In genomic region chr6:42043787-42044475, GRCh38 we compare ENCODE assay signal across 8 cellular contexts. TPM values are rescaled to one million over a fixed set of nuclear protein-coding genes. Genes with fewer than 3 reads are reported as not detected.
A peak's percentile ranks its signal among the peaks of the same experiment; 100 is the strongest.
DNase-seq lines count a peak whose midpoint lies in the region; ATAC-seq and TF ChIP-seq lines count a peak whose summit lies in the region.

No MANE protein-coding gene starts in this region.

- H3K36me3 Mint-ChIP-seq in HFFc6 (ENCODE audit: low read depth): no peaks in the 10 kb centered on the region
- H3K36me3 Mint-ChIP-seq in T-helper 1 cell treated with Interleukin-12 subunit alpha and Interleukin-12 subunit beta and Interleukin-4 antibody, amounts not matched to agents 30 μg/mL and 1 μg/mL, for 36 hours (ENCODE audit: low read depth): peaks cover 15% of the 10 kb centered on the region

- H3K27ac Mint-ChIP-seq in HFFc6: no peak overlapping the region
- H3K27ac Mint-ChIP-seq in T-helper 1 cell treated with Interleukin-12 subunit alpha and Interleukin-12 subunit beta and Interleukin-4 antibody, amounts not matched to agents 30 μg/mL and 1 μg/mL, for 36 hours: peak overlapping the region; percentile 77

- no peaks in the 10 kb centered on the region for H3K9me3 Mint-ChIP-seq in HFFc6
- H3K9me3 Mint-ChIP-seq in T-helper 1 cell treated with Interleukin-12 subunit alpha and Interleukin-12 subunit beta and Interleukin-4 antibody, amounts not matched to agents 30 μg/mL and 1 μg/mL, for 36 hours: no peaks in the 10 kb centered on the region

- H3K27me3 ChIP-seq in adrenal gland (no peaks in the 10 kb centered on the region), rectal smooth muscle tissue (ENCODE audit: control insufficient read depth, insufficient read depth, low read length) (no peaks in the 10 kb centered on the region)

- DNase-seq in DMS79 treated with DMSO at 0.1 percent for 48 hours (lab: John Stamatoyannopoulos, UW) (peak; percentile 90), HFFc6 (peak; percentile 68), NCI-H146 treated with DMSO at 0.1 percent for 48 hours (lab: John Stamatoyannopoulos, UW; ENCODE audit: unreplicated experiment) (peak; percentile 90), adrenal gland (peak; percentile 87 to 95 (median 90)), left ventricle myocardium superior (peak; percentile 89)

- peaks cover 30 to 58% of the 10 kb centered on the region in 2 donors for H3K4me1 ChIP-seq in adrenal gland (replicated peaks in 1 of 2)
- H3K4me1 ChIP-seq in rectal smooth muscle tissue (ENCODE audit: control insufficient read depth, insufficient read depth, low read length): peaks cover 45% of the 10 kb centered on the region

- peaks cover 8% of the 10 kb centered on the region for H3K27me3 Mint-ChIP-seq in HFFc6 (ENCODE audit: insufficient read depth)
- no peaks in the 10 kb centered on the region for H3K27me3 Mint-ChIP-seq in T-helper 1 cell treated with Interleukin-12 subunit alpha and Interleukin-12 subunit beta and Interleukin-4 antibody, amounts not matched to agents 30 μg/mL and 1 μg/mL, for 36 hours (ENCODE audit: low read depth)

- WGBS in adrenal gland, 4 donors: 25 to 31% (median 27%) methylated on average over 20 to 21 of the region's 21 CpGs

- no peak for TF ChIP-seq POLR2A in adrenal gland (IDR thresholded peaks at IDR 0.05)

- H3K9ac ChIP-seq in rectal smooth muscle tissue (ENCODE audit: low read length): no peak overlapping the region

- no peaks in the 10 kb centered on the region for H3K9me3 ChIP-seq in adrenal gland (replicated peaks in 1 of 3)

- H3K4me3 ChIP-seq in adrenal gland (peak overlapping the region in 1 of 4 donors; percentile 35), rectal smooth muscle tissue (ENCODE audit: low read length) (peak overlapping the region; percentile 17)

- H3K36me3 ChIP-seq in adrenal gland (replicated peaks in 1 of 2) (no peaks in the 10 kb centered on the region), rectal smooth muscle tissue (ENCODE audit: control insufficient read depth, insufficient read depth, low read length) (no peaks in the 10 kb centered on the region)

- intact Hi-C loops in adrenal gland (cut with DNase I): loop anchor here (5.0 kb wide), 4 partner anchors 107 to 262 kb away; partner anchors contain the start of gene PRICKLE4 (in 2 of the 2)
- intact Hi-C loops in left ventricle myocardium superior (cut with micrococcal nuclease): loop anchor here (10.0 kb wide), 1 partner anchor 259 kb away; the partner anchor contains the start of genes PRICKLE4 and TOMM6

- ATAC-seq in left ventricle myocardium superior (peak; percentile 58), GM18870 (IDR thresholded peaks at IDR 0.05; ENCODE audit: unreplicated experiment) (no peak)

- H3K27ac ChIP-seq in adrenal gland (peak overlapping the region in 3 of 5 donors; percentile 55 to 89 (median 75)), rectal smooth muscle tissue (ENCODE audit: low read depth, low read length) (peak overlapping the region; percentile 41)

- H3K4me1 Mint-ChIP-seq in HFFc6 (ENCODE audit: low read depth): peaks cover 45% of the 10 kb centered on the region
- H3K4me1 Mint-ChIP-seq in T-helper 1 cell treated with Interleukin-12 subunit alpha and Interleukin-12 subunit beta and Interleukin-4 antibody, amounts not matched to agents 30 μg/mL and 1 μg/mL, for 36 hours (ENCODE audit: low read depth): peaks cover 78% of the 10 kb centered on the region

- TF ChIP-seq CTCF in HFFc6 (IDR thresholded peaks at IDR 0.05) (peak; percentile 98), adrenal gland (IDR thresholded peaks at IDR 0.05) (peak; percentile 95 to 99 (median 98))

- peak overlapping the region; percentile 50; the same call in 1 of the 2 replicates for H3K4me3 Mint-ChIP-seq in HFFc6
- peak overlapping the region; percentile 75 for H3K4me3 Mint-ChIP-seq in T-helper 1 cell treated with Interleukin-12 subunit alpha and Interleukin-12 subunit beta and Interleukin-4 antibody, amounts not matched to agents 30 μg/mL and 1 μg/mL, for 36 hours

RNA-seq across cellular contexts. Expression of gene TAF8, which starts 6.4 kb away (rescaled TPM):
- total RNA-seq in HFFc6 (2021; fragmentation: NEBNext Ultra II Directional; extraction: Animal tissue kit (Norgen Biotek cat#: 25700)): 10 to 100 TPM; 14.9 to 19.0 (median 16.0) TPM
- 10 to 100 TPM; 16.4 to 83.7 (median 30.5) TPM for total RNA-seq in adrenal gland
- polyA plus RNA-seq in adrenal gland: 10 to 100 TPM; 10.1 to 12.7 (median 12.5) TPM
- total RNA-seq in left ventricle myocardium superior: 32.2 TPM
